3 cellular contexts compared by ENCODE assay signal in genomic region chr18:68995675-68996074, GRCh38.
"Had no signal": no experiment of that assay in that cellular context is flagged by ENCODE, and none has a peak within 500 bp of the region (broad histone marks: within the 10 kb centered on the region; RNA-seq: fewer than 3 reads in every experiment).

No MANE protein-coding gene starts in this region.

- H3K4me3 ChIP-seq: GM12878 had no signal

- DNase-seq: GDM1, GF-D8 had no signal

- ATAC-seq: GM12878 had no signal
